8 cellular contexts compared by ENCODE assay signal in the genomic region with DNA sequence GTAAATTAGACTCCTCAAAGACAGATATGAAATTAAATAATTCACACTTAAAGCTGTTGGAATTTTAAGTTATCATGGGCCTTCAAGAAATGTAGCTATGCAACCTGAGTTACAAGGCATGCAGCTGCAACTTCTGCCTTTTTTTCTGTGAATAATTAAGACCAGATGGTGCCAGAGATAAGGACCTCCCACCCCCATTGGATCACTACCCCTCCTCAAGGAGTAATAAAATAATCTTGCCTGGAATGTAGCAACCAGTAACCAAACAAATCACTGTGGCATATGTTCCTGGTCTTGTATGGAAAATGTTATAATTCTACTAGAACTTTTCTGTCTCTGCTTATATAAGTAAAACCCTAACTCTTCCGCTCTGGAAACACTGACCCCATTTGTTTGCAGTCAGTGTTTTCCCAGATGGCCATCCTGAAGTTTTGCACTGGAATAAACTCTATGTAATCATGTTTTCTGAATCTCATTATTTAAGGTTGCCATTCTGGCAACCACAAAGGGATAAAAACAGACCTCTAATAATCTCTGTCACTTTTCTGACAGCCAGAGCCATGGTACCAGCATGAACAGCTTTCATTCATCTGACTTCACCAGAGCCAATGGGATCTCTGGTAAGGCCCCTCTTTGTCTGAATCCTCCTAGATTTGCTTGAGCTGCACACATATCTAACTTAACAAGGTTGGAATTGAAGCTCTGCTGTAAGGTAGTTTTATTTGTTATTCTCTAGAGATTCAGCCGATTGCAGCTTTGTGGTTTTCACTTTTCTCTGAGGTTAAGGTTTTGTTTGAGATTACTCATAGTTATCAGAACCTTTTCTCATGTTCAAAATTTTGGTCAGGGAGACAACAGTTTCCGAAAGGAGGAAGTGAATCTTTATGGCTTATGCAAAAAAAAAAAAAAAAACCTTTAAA.
A peak's percentile ranks its signal among the peaks of the same experiment; 100 is the strongest.
DNase-seq lines count a peak whose midpoint lies in the region; ATAC-seq and TF ChIP-seq lines count a peak whose summit lies in the region.

No MANE protein-coding gene starts in this region.

- peaks cover 0 to 14% (median 0%) of the 10 kb centered on the region in 9 donors for H3K9me3 Mint-ChIP-seq in naive thymus-derived CD8-positive, alpha-beta T cell

- no peaks in the 10 kb centered on the region for H3K27me3 Mint-ChIP-seq in naive thymus-derived CD8-positive, alpha-beta T cell

- TF ChIP-seq POLR2A in tibial nerve (IDR thresholded peaks at IDR 0.05), result no peak

- no peak overlapping the region for H3K4me3 Mint-ChIP-seq in naive thymus-derived CD8-positive, alpha-beta T cell

- H3K4me2 ChIP-seq in hepatocyte, result no peak overlapping the region

- no peaks in the 10 kb centered on the region for H3K9me3 ChIP-seq in hepatocyte (ENCODE audit: low read depth)
- H3K9me3 ChIP-seq in tibial nerve, result no peaks in the 10 kb centered on the region

- 67% methylated on average over 3 of the region's 3 CpGs for WGBS in hepatocyte (ENCODE audit: low lambda C conversion rate, missing lambda C conversion rate)
- 45 to 53% methylated on average over 3 of the region's 3 CpGs for WGBS in tibial nerve, 2 donors

- peak; percentile 99 for ATAC-seq in GM18520 (IDR thresholded peaks at IDR 0.05; ENCODE audit: unreplicated experiment)
- ATAC-seq in GM21825 (IDR thresholded peaks at IDR 0.05; ENCODE audit: unreplicated experiment), result peak; percentile 100
- peak; percentile 99 for ATAC-seq in HG03575 (IDR thresholded peaks at IDR 0.05; ENCODE audit: extremely low read depth, insufficient number of reproducible peaks, low FRiP score, unreplicated experiment)
- ATAC-seq in naive thymus-derived CD8-positive, alpha-beta T cell, result no peak

- H3K36me3 ChIP-seq in hepatocyte (replicated peaks; ENCODE audit: insufficient read depth, low read depth) (no peaks in the 10 kb centered on the region), H7 (replicated peaks; ENCODE audit: control insufficient read depth, insufficient read depth, low read length) (no peaks in the 10 kb centered on the region), tibial nerve (no peaks in the 10 kb centered on the region)

- no peak for DNase-seq in hepatocyte (ENCODE audit: low spot score)
- DNase-seq in H7, result no peak
- DNase-seq in tibial nerve (ENCODE audit: low spot score in 2 of 2), result no peak
- DNase-seq in naive thymus-derived CD8-positive, alpha-beta T cell, result no peak
- no peak for DNase-seq in DMS153 treated with DMSO at 0.1 percent for 48 hours (lab: John Stamatoyannopoulos, UW; ENCODE audit: unreplicated experiment)

- H4K20me1 ChIP-seq in hepatocyte (ENCODE audit: insufficient read depth, poor library complexity, severe bottlenecking), result no peaks in the 10 kb centered on the region

- no peaks in the 10 kb centered on the region for H3K27me3 ChIP-seq in hepatocyte
- H3K27me3 ChIP-seq in H7 (ENCODE audit: control insufficient read depth, insufficient read depth, low read length), result no peaks in the 10 kb centered on the region
- no peaks in the 10 kb centered on the region for H3K27me3 ChIP-seq in tibial nerve

- H3K4me1 ChIP-seq in hepatocyte (ENCODE audit: insufficient read depth), result peaks cover 5% of the 10 kb centered on the region
- peaks cover 0 to 4% (median 0%) of the 10 kb centered on the region in 4 donors for H3K4me1 ChIP-seq in tibial nerve

- H3K79me2 ChIP-seq in hepatocyte, result no peaks in the 10 kb centered on the region

- H3K27ac ChIP-seq in hepatocyte (peak overlapping the region; percentile 27), tibial nerve (no peak overlapping the region)

- TF ChIP-seq EP300 in tibial nerve (IDR thresholded peaks at IDR 0.05), result no peak

- H3K4me3 ChIP-seq in hepatocyte (no peak overlapping the region), H7 (ENCODE audit: insufficient read depth, low read depth, low read length) (no peak overlapping the region), tibial nerve (no peak overlapping the region)

- H3K9me2 ChIP-seq in hepatocyte (replicated peaks; ENCODE audit: insufficient read depth), result no peaks in the 10 kb centered on the region

- H2AFZ ChIP-seq in hepatocyte, result no peak overlapping the region

- TF ChIP-seq CTCF in hepatocyte (IDR thresholded peaks at IDR 0.05; ENCODE audit: poor library complexity), result no peak
- no peak for TF ChIP-seq CTCF in tibial nerve (IDR thresholded peaks at IDR 0.05)

- no peaks in the 10 kb centered on the region for H3K4me1 Mint-ChIP-seq in naive thymus-derived CD8-positive, alpha-beta T cell

- no peak overlapping the region for H3K27ac Mint-ChIP-seq in naive thymus-derived CD8-positive, alpha-beta T cell

- no peaks in the 10 kb centered on the region for H3K36me3 Mint-ChIP-seq in naive thymus-derived CD8-positive, alpha-beta T cell

- POLR2A ChIA-PET in naive thymus-derived CD8-positive, alpha-beta T cell (lab: Charles Lee), result no interaction called here

Comparison
In these comparisons a context has a peak if more than half of its experiments do, and no peak if none do; other contexts are left out.
1. ATAC-seq: peak in GM18520 (single experiment), GM21825 (single experiment) and HG03575 (single experiment); none in naive thymus-derived CD8-positive, alpha-beta T cell (0 of 2).